ENCODE assay signal across 8 cellular contexts in the genomic region with DNA sequence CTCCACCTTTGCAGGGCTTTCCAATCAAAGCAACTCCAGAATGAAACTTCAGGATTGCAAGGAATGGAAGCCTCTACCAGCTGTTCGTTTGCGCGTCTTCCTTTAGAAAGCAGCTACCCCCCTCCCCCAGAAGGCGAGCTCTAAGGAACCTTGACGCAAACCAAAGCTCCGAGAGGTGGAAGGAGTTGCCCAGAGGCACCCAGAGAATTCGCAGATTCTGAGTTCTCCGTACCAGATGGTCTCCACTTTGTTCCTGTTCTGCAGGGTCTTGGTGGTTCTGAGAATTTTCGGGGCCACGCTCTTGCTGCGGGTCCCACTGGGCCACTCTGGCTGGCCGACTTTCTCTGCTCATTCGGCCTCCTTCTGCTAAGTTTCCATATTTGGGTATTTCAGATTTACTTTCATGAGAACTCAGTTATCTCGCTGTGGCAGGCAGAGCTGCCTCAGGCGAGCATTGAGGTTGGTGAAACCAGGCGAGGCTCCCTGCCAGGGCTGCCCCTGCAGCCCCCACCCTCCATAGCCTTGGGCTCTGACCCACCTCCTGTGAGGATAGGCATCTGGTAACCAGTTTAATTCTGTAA. TPM values are rescaled to one million over a fixed set of nuclear protein-coding genes. Genes with fewer than 3 reads are reported as not detected.
A peak's percentile ranks its signal among the peaks of the same experiment; 100 is the strongest.
DNase-seq lines count a peak whose midpoint lies in the region; ATAC-seq and TF ChIP-seq lines count a peak whose summit lies in the region.

No MANE protein-coding gene starts in this region.

- H3K4me3 ChIP-seq in epithelial cell of proximal tubule (ENCODE audit: low read depth, low read length) = peak overlapping the region; percentile 60

- H3K36me3 Mint-ChIP-seq in nephron (ENCODE audit: low read depth) = no peaks in the 10 kb centered on the region

- DNase-seq in epithelial cell of proximal tubule (ENCODE audit: low read depth) (no peak), HPDE6-E6E7 (ENCODE audit: extremely low spot score) (no peak), NK-92 (lab: John Stamatoyannopoulos, UW; ENCODE audit: unreplicated experiment) (no peak)

- ATAC-seq in GM18870 (IDR thresholded peaks at IDR 0.05; ENCODE audit: unreplicated experiment) = peak; percentile 41
- ATAC-seq in HG03280 (IDR thresholded peaks at IDR 0.05; ENCODE audit: unreplicated experiment) = peak; percentile 31

- TF ChIP-seq CTCF in C4-2B (conservative IDR thresholded peaks at IDR 0.05) (no peak), VCaP (conservative IDR thresholded peaks at IDR 0.05) (no peak), epithelial cell of proximal tubule (conservative IDR thresholded peaks at IDR 0.05; ENCODE audit: low read depth, low read length) (no peak), nephron (IDR thresholded peaks at IDR 0.05; ENCODE audit: unreplicated experiment in 3 of 3) (no peak)

- peaks cover 51% of the 10 kb centered on the region for H3K4me1 Mint-ChIP-seq in nephron

- peaks cover 27% of the 10 kb centered on the region for H3K27me3 Mint-ChIP-seq in nephron (ENCODE audit: low read depth)

- H3K4me3 Mint-ChIP-seq in nephron = peak overlapping the region; percentile 91 to 99 (median 98)

- H3K27ac ChIP-seq in C4-2B = peak overlapping the region; percentile 71
- peak overlapping the region; percentile 66 for H3K27ac ChIP-seq in VCaP

- H3K27ac Mint-ChIP-seq in nephron = peak overlapping the region; percentile 76 to 97 (median 89)

- no peaks in the 10 kb centered on the region for H3K9me3 Mint-ChIP-seq in nephron

RNA-seq across cellular contexts. Expression of a gene that starts 0.8 kb away (rescaled TPM):
- total RNA-seq in epithelial cell of proximal tubule = 6.4 and 9.1 TPM in 2 replicates
